In genomic region chr10:70222811-70223447, GRCh38 we compare ENCODE assay signal across 7 cellular contexts. TPM values are rescaled to one million over a fixed set of nuclear protein-coding genes. Genes with fewer than 3 reads are reported as not detected.
DNase-seq lines count a peak whose midpoint lies in the region; ATAC-seq, FAIRE-seq and TF ChIP-seq lines count a peak whose summit lies in the region.
"Not testable (repeated sequence)": the region's sequence is repeated elsewhere in the genome, so short reads cannot be mapped to it uniquely, and the experiment has no call there.

No MANE protein-coding gene starts in this region.

- CTCF ChIA-PET in IMR-90 (lab: Yijun Ruan, JAX) (interaction anchor here (4.5 kb wide), 1 partner anchor 142 kb away, joined by 61 read pairs; no protein-coding TSS in a partner anchor), RWPE1 (lab: Yijun Ruan, JAX) (interaction anchor here (2.0 to 5.3 kb wide), 3 partner anchors 45 to 165 kb away, joined by 10 to 84 read pairs (median 27); no protein-coding TSS in a partner anchor)
- CTCF ChIA-PET in activated CD4-positive, alpha-beta T cell treated with anti-CD3 and anti-CD28 coated beads for 36 hours (lab: Charles Lee): interaction anchor here (0.6 to 6.4 kb wide), 16 partner anchors 8 to 209 kb away, joined by 3 to 220 read pairs (median 10); partner anchors contain the start of genes LRRC20, PPA1 and TYSND1

- H3K4me3 Mint-ChIP-seq in CD4-positive, CD25-positive, alpha-beta regulatory T cell; activated CD4-positive, alpha-beta T cell treated with anti-CD3 and anti-CD28 coated beads for 36 hours: not testable (repeated sequence)
- H3K4me3 Mint-ChIP-seq in activated T-cell treated with anti-CD3 and anti-CD28 coated beads, Interleukin-2, amount 50 U/mL, for 4 hours: peak overlapping the region; percentile 13
- H3K4me3 Mint-ChIP-seq in activated naive CD8-positive, alpha-beta T cell treated with anti-CD3 and anti-CD28 coated beads, Interleukin-2, amount 50 U/mL, for 24 hours: peak overlapping the region; percentile 4

- H3K27me3 Mint-ChIP-seq in CD4-positive, CD25-positive, alpha-beta regulatory T cell; activated CD4-positive, alpha-beta T cell treated with anti-CD3 and anti-CD28 coated beads for 36 hours; activated T-cell treated with anti-CD3 and anti-CD28 coated beads, Interleukin-2, amount 50 U/mL, for 4 hours (ENCODE audit: low read depth); activated naive CD8-positive, alpha-beta T cell treated with anti-CD3 and anti-CD28 coated beads, Interleukin-2, amount 50 U/mL, for 24 hours: not testable (repeated sequence)

- H2BK15ac ChIP-seq in IMR-90 (ENCODE audit: low read depth, low read length): not testable (repeated sequence)

- ATAC-seq in CD4-positive, CD25-positive, alpha-beta regulatory T cell (ENCODE audit: low read depth in 2 of 2); IMR-90 (ENCODE audit: low read depth); activated T-cell treated with anti-CD3 and anti-CD28 coated beads, Interleukin-2, amount 50 U/mL, for 4 hours; activated naive CD8-positive, alpha-beta T cell treated with anti-CD3 and anti-CD28 coated beads, Interleukin-2, amount 50 U/mL, for 24 hours: not testable (repeated sequence)
- ATAC-seq in activated CD4-positive, alpha-beta T cell treated with anti-CD3 and anti-CD28 coated beads for 36 hours: peak; percentile 13

- not testable (repeated sequence) for H2BK20ac ChIP-seq in IMR-90 (ENCODE audit: low read depth, low read length)

- dilution Hi-C loops in IMR-90 (cut with HindIII; ENCODE audit: low sequenced_read_pairs, unreplicated experiment); keratinocyte (cut with MboI; ENCODE audit: extremely low pct_ligation_motif_present, low sequenced_read_pairs): not testable (repeated sequence)

- TF ChIP-seq CTCF in IMR-90 (conservative IDR thresholded peaks at IDR 0.05; ENCODE audit: low read depth, low read length); RWPE1 (conservative IDR thresholded peaks at IDR 0.05; ENCODE audit: low read depth); keratinocyte (optimal IDR thresholded peaks at IDR 0.05 in 1 of 3, IDR thresholded peaks at IDR 0.05 in 1 of 3, conservative IDR thresholded peaks at IDR 0.05 in 1 of 3; ENCODE audit: extremely low read depth in 1 of 3, insufficient read depth in 2 of 3, low read length in 3 of 3): not testable (repeated sequence)

- H3K4ac ChIP-seq in IMR-90 (ENCODE audit: low read depth, low read length): not testable (repeated sequence)

- not testable (repeated sequence) for H2AK9ac ChIP-seq in IMR-90 (replicated peaks; ENCODE audit: low read depth, low read length, poor library complexity)

- not testable (repeated sequence) for H4K8ac ChIP-seq in IMR-90 (ENCODE audit: low read depth in 2 of 2, low read length in 2 of 2)

- not testable (repeated sequence) for H3K27ac ChIP-seq in CD4-positive, CD25-positive, alpha-beta regulatory T cell (ENCODE audit: insufficient read depth, low read length, poor library complexity, severe bottlenecking); IMR-90 (ENCODE audit: insufficient read depth, low read length)
- H3K27ac ChIP-seq in RWPE1 (peak overlapping the region; percentile 47), keratinocyte (ENCODE audit: control insufficient read depth, insufficient read depth, low read length) (peak overlapping the region; percentile 44)

- H3K14ac ChIP-seq in IMR-90 (replicated peaks; ENCODE audit: low read depth, low read length): not testable (repeated sequence)

- not testable (repeated sequence) for H2AK5ac ChIP-seq in IMR-90 (ENCODE audit: low read depth, low read length)

- not testable (repeated sequence) for H3K4me1 ChIP-seq in CD4-positive, CD25-positive, alpha-beta regulatory T cell (ENCODE audit: control insufficient read depth, insufficient read depth, low read length, poor library complexity, severe bottlenecking); IMR-90 (ENCODE audit: control insufficient read depth, insufficient read depth, low read length)
- H3K4me1 ChIP-seq in keratinocyte (ENCODE audit: control insufficient read depth, extremely low read depth, insufficient read depth, low read length): peaks cover 15% of the 10 kb centered on the region

- not testable (repeated sequence) for H2BK5ac ChIP-seq in IMR-90 (ENCODE audit: low read depth, low read length, poor library complexity, severe bottlenecking)

- not testable (repeated sequence) for H3K23ac ChIP-seq in IMR-90 (ENCODE audit: low read depth, low read length)

- not testable (repeated sequence) for H3K9me3 Mint-ChIP-seq in CD4-positive, CD25-positive, alpha-beta regulatory T cell; activated CD4-positive, alpha-beta T cell treated with anti-CD3 and anti-CD28 coated beads for 36 hours (ENCODE audit: low read depth); activated T-cell treated with anti-CD3 and anti-CD28 coated beads, Interleukin-2, amount 50 U/mL, for 4 hours; activated naive CD8-positive, alpha-beta T cell treated with anti-CD3 and anti-CD28 coated beads, Interleukin-2, amount 50 U/mL, for 24 hours

- not testable (repeated sequence) for TF ChIP-seq RAD21 in IMR-90 (IDR thresholded peaks at IDR 0.05; ENCODE audit: low read length)

- not testable (repeated sequence) for FAIRE-seq in keratinocyte (lab: Jason Lieb, UNC)

- not testable (repeated sequence) for H4K91ac ChIP-seq in IMR-90 (ENCODE audit: insufficient read depth, low read depth, low read length)

- not testable (repeated sequence) for H3K36me3 ChIP-seq in CD4-positive, CD25-positive, alpha-beta regulatory T cell (ENCODE audit: control insufficient read depth, insufficient read depth, low read length); IMR-90 (ENCODE audit: control insufficient read depth, insufficient read depth, low read length); keratinocyte (ENCODE audit: control insufficient read depth in 2 of 2, extremely low read depth in 1 of 2, insufficient read depth in 2 of 2, low read length in 2 of 2)

- not testable (repeated sequence) for H3K9me1 ChIP-seq in IMR-90 (ENCODE audit: insufficient read depth, low read length); keratinocyte (ENCODE audit: control insufficient read depth, extremely low read depth, insufficient read depth, low read length)

- in situ Hi-C loops in IMR-90 (cut with MboI; ENCODE audit: low sequenced_read_pairs): not testable (repeated sequence)

- not testable (repeated sequence) for DNase-seq in CD4-positive, CD25-positive, alpha-beta regulatory T cell; IMR-90; RWPE1 (ENCODE audit: low spot score); activated CD4-positive, alpha-beta T cell treated with anti-CD3 and anti-CD28 coated beads for 36 hours; activated T-cell treated with anti-CD3 and anti-CD28 coated beads, Interleukin-2, amount 50 U/mL, for 4 hours; activated naive CD8-positive, alpha-beta T cell treated with anti-CD3 and anti-CD28 coated beads, Interleukin-2, amount 50 U/mL, for 24 hours; keratinocyte (ENCODE audit: low read depth, low spot score)

- peaks cover 55% of the 10 kb centered on the region for H3K79me2 ChIP-seq in keratinocyte (ENCODE audit: control insufficient read depth, insufficient read depth, low read length)

- peaks cover 13 to 48% of the 10 kb centered on the region in 2 experiments for H3K79me1 ChIP-seq in IMR-90 (ENCODE audit: low read depth in 1 of 2, low read length in 2 of 2)

- peaks cover 7 to 35% (median 20%) of the 10 kb centered on the region in 4 donors for H3K4me1 Mint-ChIP-seq in CD4-positive, CD25-positive, alpha-beta regulatory T cell
- H3K4me1 Mint-ChIP-seq in activated CD4-positive, alpha-beta T cell treated with anti-CD3 and anti-CD28 coated beads for 36 hours: peaks cover 48% of the 10 kb centered on the region
- peaks cover 27% of the 10 kb centered on the region for H3K4me1 Mint-ChIP-seq in activated T-cell treated with anti-CD3 and anti-CD28 coated beads, Interleukin-2, amount 50 U/mL, for 4 hours (ENCODE audit: low read depth)
- peaks cover 37% of the 10 kb centered on the region for H3K4me1 Mint-ChIP-seq in activated naive CD8-positive, alpha-beta T cell treated with anti-CD3 and anti-CD28 coated beads, Interleukin-2, amount 50 U/mL, for 24 hours

- POLR2A ChIA-PET in IMR-90 (lab: Charles Lee; ENCODE audit: unreplicated experiment): not testable (repeated sequence)
- POLR2A ChIA-PET in RWPE1 (lab: Yijun Ruan, JAX; ENCODE audit: low non-redundant PET): interaction anchor here (1.2 to 1.5 kb wide), 2 partner anchors 9 to 164 kb away, joined by 5 to 7 read pairs; no protein-coding TSS in a partner anchor
- POLR2A ChIA-PET in activated CD4-positive, alpha-beta T cell treated with anti-CD3 and anti-CD28 coated beads for 36 hours (lab: Charles Lee): interaction anchor here (0.9 kb wide), 1 partner anchor 9 kb away, joined by 3 read pairs; no protein-coding TSS in a partner anchor

- H3K4me2 ChIP-seq in IMR-90 (ENCODE audit: low read depth, low read length); keratinocyte (ENCODE audit: control insufficient read depth, extremely low read depth, insufficient read depth, low read depth, low read length): not testable (repeated sequence)

- H4K5ac ChIP-seq in IMR-90 (ENCODE audit: low read depth, low read length): not testable (repeated sequence)

- H3K9me3 ChIP-seq in CD4-positive, CD25-positive, alpha-beta regulatory T cell (ENCODE audit: control insufficient read depth in 2 of 2, low read length in 2 of 2); IMR-90 (ENCODE audit: control insufficient read depth, insufficient read depth, low read length); keratinocyte (ENCODE audit: control insufficient read depth, low read depth, low read length): not testable (repeated sequence)

- not testable (repeated sequence) for H3K36me3 Mint-ChIP-seq in CD4-positive, CD25-positive, alpha-beta regulatory T cell
- peaks cover 26% of the 10 kb centered on the region for H3K36me3 Mint-ChIP-seq in activated CD4-positive, alpha-beta T cell treated with anti-CD3 and anti-CD28 coated beads for 36 hours (ENCODE audit: low read depth)
- peaks cover 24% of the 10 kb centered on the region for H3K36me3 Mint-ChIP-seq in activated T-cell treated with anti-CD3 and anti-CD28 coated beads, Interleukin-2, amount 50 U/mL, for 4 hours (ENCODE audit: insufficient read depth)
- H3K36me3 Mint-ChIP-seq in activated naive CD8-positive, alpha-beta T cell treated with anti-CD3 and anti-CD28 coated beads, Interleukin-2, amount 50 U/mL, for 24 hours (ENCODE audit: low read depth): peaks cover 34% of the 10 kb centered on the region

- H3K27me3 ChIP-seq in CD4-positive, CD25-positive, alpha-beta regulatory T cell (ENCODE audit: control insufficient read depth, insufficient read depth, low read length); IMR-90 (ENCODE audit: control insufficient read depth, insufficient read depth, low read length); keratinocyte (ENCODE audit: control insufficient read depth, extremely low read depth, insufficient read depth, low read length): not testable (repeated sequence)

- not testable (repeated sequence) for TF ChIP-seq POLR2A in IMR-90 (IDR thresholded peaks at IDR 0.05; ENCODE audit: low read depth, low read length)

- peak overlapping the region in 2 of 3 donors; percentile 38 to 82 for H3K27ac Mint-ChIP-seq in CD4-positive, CD25-positive, alpha-beta regulatory T cell
- H3K27ac Mint-ChIP-seq in activated CD4-positive, alpha-beta T cell treated with anti-CD3 and anti-CD28 coated beads for 36 hours: not testable (repeated sequence)
- H3K27ac Mint-ChIP-seq in activated naive CD8-positive, alpha-beta T cell treated with anti-CD3 and anti-CD28 coated beads, Interleukin-2, amount 50 U/mL, for 24 hours: peak overlapping the region; percentile 65

- not testable (repeated sequence) for H3K18ac ChIP-seq in IMR-90 (ENCODE audit: low read depth, low read length)

- H3K56ac ChIP-seq in IMR-90 (ENCODE audit: extremely low read depth, insufficient read depth, low read length): not testable (repeated sequence)

- H2AFZ ChIP-seq in IMR-90 (replicated peaks; ENCODE audit: low read length, poor library complexity); keratinocyte (ENCODE audit: control insufficient read depth, low read length): not testable (repeated sequence)

- H3K4me3 ChIP-seq in CD4-positive, CD25-positive, alpha-beta regulatory T cell (ENCODE audit: low read depth, low read length); IMR-90 (ENCODE audit: insufficient read depth, low read depth, low read length); keratinocyte (ENCODE audit: control insufficient read depth in 2 of 3, extremely low read depth in 1 of 3, insufficient read depth in 2 of 3, low read depth in 1 of 3, low read length in 3 of 3): not testable (repeated sequence)

- no CpG with 5 or more reads among the region's 9 CpGs for WGBS in IMR-90 (ENCODE audit: extremely low coverage in 2 of 2, insufficient read length in 1 of 2), 2 experiments

- not testable (repeated sequence) for BruUV-seq in IMR-90 (replicated peaks; lab: Mats Ljungman, UMichigan)

- intact Hi-C loops in IMR-90 (cut with micrococcal nuclease): loop anchor here (5.0 kb wide), 1 partner anchor 319 kb away; no protein-coding TSS in a partner anchor
- intact Hi-C loops in activated CD4-positive, alpha-beta T cell treated with anti-CD3 and anti-CD28 coated beads for 36 hours (cut with DNase I, micrococcal nuclease): loop anchor here in 1 of 2 experiments (2.0 kb wide), 1 partner anchor 50 kb away; no protein-coding TSS in a partner anchor

- H2BK120ac ChIP-seq in IMR-90 (ENCODE audit: low read depth, low read length): not testable (repeated sequence)

- H4K20me1 ChIP-seq in IMR-90 (ENCODE audit: insufficient read depth, low read length): peaks cover 18% of the 10 kb centered on the region
- H4K20me1 ChIP-seq in keratinocyte (ENCODE audit: control insufficient read depth, extremely low read depth, insufficient read depth, low read length): not testable (repeated sequence)

- H3K9ac ChIP-seq in IMR-90 (ENCODE audit: low read depth, low read length); keratinocyte (ENCODE audit: control insufficient read depth, extremely low read depth, insufficient read depth, low read length): not testable (repeated sequence)

RNA-seq across cellular contexts. Expression of gene PPA1, which starts 10.3 kb away (rescaled TPM):
- total RNA-seq in CD4-positive, CD25-positive, alpha-beta regulatory T cell: 54.3 TPM
- polyA plus RNA-seq in CD4-positive, CD25-positive, alpha-beta regulatory T cell: 100 to 1,000 TPM; 142 to 232 (median 167) TPM
- 102 and 211 TPM in 2 replicates for total RNA-seq in IMR-90 (2012; rRNA removed)
- polyA plus RNA-seq in IMR-90 (2012; rRNA removed) (69.4 and 78.6 TPM in 2 replicates), keratinocyte (201 to 324 TPM (median 203 TPM) in 3 replicates)
- polyA plus RNA-seq in IMR-90 (2012; cell fraction: cytosol; rRNA removed): 32.2 and 54.5 TPM in 2 replicates
- polyA plus RNA-seq in IMR-90 (2012; cell fraction: nucleus; rRNA removed; ENCODE audit: low replicate concordance): 15.3 and 36.3 TPM in 2 replicates
- 100 to 1,000 TPM; 286 to 328 TPM for total RNA-seq in activated CD4-positive, alpha-beta T cell treated with anti-CD3 and anti-CD28 coated beads for 36 hours
- total RNA-seq in activated T-cell treated with anti-CD3 and anti-CD28 coated beads, Interleukin-2, amount 50 U/mL, for 4 hours: 100 to 1,000 TPM; 362 to 495 (median 375) TPM
- polyA plus RNA-seq in keratinocyte (2011; ENCODE audit: low read depth): 92.1 TPM
- 200 and 321 TPM in 2 replicates for polyA plus RNA-seq in keratinocyte (2011; cell fraction: cytosol; rRNA removed)
- polyA plus RNA-seq in keratinocyte (2011; cell fraction: nucleus; rRNA removed): 110 and 188 TPM in 2 replicates
- 181 and 204 TPM in 2 replicates for polyA plus RNA-seq in keratinocyte (2012; ENCODE audit: low replicate concordance)
- polyA minus RNA-seq in keratinocyte: 24.9 to 201 TPM (median 79.6 TPM) in 3 replicates
- polyA minus RNA-seq in keratinocyte (2011; cell fraction: cytosol; rRNA and poly(A)+ RNA removed): 138 TPM
- polyA minus RNA-seq in keratinocyte (2011; cell fraction: nucleus; rRNA and poly(A)+ RNA removed): 30.4 and 56.4 TPM in 2 replicates

RNA-seq across cellular contexts. Expression of gene SAR1A, which starts 52.6 kb away (rescaled TPM):
- 108 TPM for total RNA-seq in CD4-positive, CD25-positive, alpha-beta regulatory T cell
- polyA plus RNA-seq in CD4-positive, CD25-positive, alpha-beta regulatory T cell: 10 to 100 TPM; 14.5 to 46.4 (median 31.1) TPM
- 161 and 272 TPM in 2 replicates for total RNA-seq in IMR-90 (2012; rRNA removed)
- polyA plus RNA-seq in IMR-90 (2012; rRNA removed) (45.8 and 56.9 TPM in 2 replicates), keratinocyte (71.4 to 109 TPM (median 80.2 TPM) in 3 replicates)
- polyA plus RNA-seq in IMR-90 (2012; cell fraction: cytosol; rRNA removed): 11.8 and 25.4 TPM in 2 replicates
- 11.6 and 90.2 TPM in 2 replicates for polyA plus RNA-seq in IMR-90 (2012; cell fraction: nucleus; rRNA removed; ENCODE audit: low replicate concordance)
- total RNA-seq in activated CD4-positive, alpha-beta T cell treated with anti-CD3 and anti-CD28 coated beads for 36 hours: 100 to 1,000 TPM in 1 of 2 experiments, 10 to 100 TPM in 1; 89.4 to 107 TPM
- 100 to 1,000 TPM; 140 to 147 (median 142) TPM for total RNA-seq in activated T-cell treated with anti-CD3 and anti-CD28 coated beads, Interleukin-2, amount 50 U/mL, for 4 hours
- 42.1 TPM for polyA plus RNA-seq in keratinocyte (2011; ENCODE audit: low read depth)
- 44.9 and 71.5 TPM in 2 replicates for polyA plus RNA-seq in keratinocyte (2011; cell fraction: cytosol; rRNA removed)
- 56.6 and 70.5 TPM in 2 replicates for polyA plus RNA-seq in keratinocyte (2011; cell fraction: nucleus; rRNA removed)
- polyA plus RNA-seq in keratinocyte (2012; ENCODE audit: low replicate concordance): 51.8 and 76.0 TPM in 2 replicates
- polyA minus RNA-seq in keratinocyte: 77.5 to 146 TPM (median 102 TPM) in 3 replicates
- polyA minus RNA-seq in keratinocyte (2011; cell fraction: cytosol; rRNA and poly(A)+ RNA removed): 95.0 TPM
- 45.6 and 96.0 TPM in 2 replicates for polyA minus RNA-seq in keratinocyte (2011; cell fraction: nucleus; rRNA and poly(A)+ RNA removed)
